In genomic region chr5:55934720-55935119, GRCh38 we compare ENCODE assay signal across 15 cellular contexts.
"Had no signal": no experiment of that assay in that cellular context is flagged by ENCODE, and none has a peak within 500 bp of the region (broad histone marks: within the 10 kb centered on the region; RNA-seq: fewer than 3 reads in every experiment).

No MANE protein-coding gene starts in this region.

- H3K9me3 ChIP-seq: colonic mucosa, esophagus muscularis mucosa, tibial nerve had no signal

- H3K4me3 Mint-ChIP-seq: activated naive CD4-positive, alpha-beta T cell treated with anti-CD3 and anti-CD28 coated beads, Interleukin-2, amount 10 ng/mL, durations not matched to agents 7 days and 5 days had no signal

- H3K27ac Mint-ChIP-seq: progenitor cell of endocrine pancreas had no signal

- H3K27me3 Mint-ChIP-seq: activated naive CD4-positive, alpha-beta T cell treated with anti-CD3 and anti-CD28 coated beads, Interleukin-2, amount 10 ng/mL, durations not matched to agents 7 days and 5 days; progenitor cell of endocrine pancreas had no signal

- H3K9me3 Mint-ChIP-seq: activated naive CD4-positive, alpha-beta T cell treated with anti-CD3 and anti-CD28 coated beads, Interleukin-2, amount 10 ng/mL, durations not matched to agents 7 days and 5 days had no signal

- ATAC-seq: activated CD4-positive, CD25-positive, alpha-beta regulatory T cell treated with anti-CD3 and anti-CD28 coated beads, Interleukin-2, amount 50 U/mL, for 24 hours had no signal

- H3K4me1 ChIP-seq: colonic mucosa had no signal

- H3K36me3 ChIP-seq: colonic mucosa had no signal

- H3K27ac ChIP-seq: colonic mucosa, esophagus muscularis mucosa, tibial nerve had no signal

- H3K4me3 ChIP-seq: colonic mucosa, esophagus muscularis mucosa, tibial nerve had no signal

- H3K27me3 ChIP-seq: colonic mucosa, esophagus muscularis mucosa, tibial nerve had no signal

- DNase-seq: activated CD4-positive, alpha-beta T cell treated with anti-CD3 and anti-CD28 coated beads, Interleukin-2, amount 50 U/mL, for 1 hour; activated CD8-positive, alpha-beta memory T cell treated with anti-CD3 and anti-CD28 coated beads for 24 hours; activated naive CD4-positive, alpha-beta T cell treated with anti-CD3 and anti-CD28 coated beads, Interleukin-2, amount 10 ng/mL, durations not matched to agents 7 days and 5 days; amniotic stem cell; central memory CD4-positive, alpha-beta T cell; colonic mucosa; hypothalamus; midbrain; right cardiac atrium; substantia nigra; T-helper 9 cell had no signal
